Comparison of ENCODE assay signal across 33 cellular contexts in genomic region chr1:224304767-224305166, GRCh38.
"Had no signal": no experiment of that assay in that cellular context is flagged by ENCODE, and none has a peak within 500 bp of the region (broad histone marks: within the 10 kb centered on the region; RNA-seq: fewer than 3 reads in every experiment).

No MANE protein-coding gene starts in this region.

- H3K4me3 Mint-ChIP-seq: activated CD4-positive, alpha-beta memory T cell treated with anti-CD3 and anti-CD28 coated beads for 36 hours; activated CD4-positive, alpha-beta T cell treated with anti-CD3 and anti-CD28 coated beads for 36 hours; activated CD4-positive, alpha-beta T cell treated with anti-CD3 and anti-CD28 coated beads, Interleukin-2, amount 10 ng/mL, durations not matched to agents 24 days and 14 days; activated CD8-positive, alpha-beta memory T cell treated with anti-CD3 and anti-CD28 coated beads, Interleukin-2, amount 10 ng/mL, durations not matched to agents 7 days and 5 days; activated CD8-positive, alpha-beta T cell treated with anti-CD3 and anti-CD28 coated beads, Interleukin-2, amount 10 ng/mL, durations not matched to agents 7 days and 5 days; activated naive CD4-positive, alpha-beta T cell treated with anti-CD3 and anti-CD28 coated beads for 36 hours; activated naive CD4-positive, alpha-beta T cell treated with anti-CD3 and anti-CD28 coated beads, Interleukin-2, amount 50 U/mL, for 24 hours; activated naive CD8-positive, alpha-beta T cell treated with anti-CD3 and anti-CD28 coated beads for 36 hours; activated naive CD8-positive, alpha-beta T cell treated with anti-CD3 and anti-CD28 coated beads, Interleukin-2, amount 50 U/mL, for 24 hours; activated T-helper 17 cell treated with anti-CD3 and anti-CD28 coated beads, Interleukin-2, amount 50 U/mL, for 72 hours; T-helper 17 cell; T-helper 2 cell treated with Interferon-gamma antibody and Interleukin-4, amounts not matched to agents 5 μg/mL and 100 μg/mL, for 36 hours had no signal

- DNase-seq: activated CD4-positive, alpha-beta memory T cell treated with anti-CD3 and anti-CD28 coated beads for 36 hours; activated CD4-positive, alpha-beta T cell treated with anti-CD3 and anti-CD28 coated beads for 36 hours; activated CD4-positive, alpha-beta T cell treated with anti-CD3 and anti-CD28 coated beads, Interleukin-2, amount 10 ng/mL, durations not matched to agents 24 days and 14 days; activated CD4-positive, CD25-positive, alpha-beta regulatory T cell; activated CD4-positive, CD25-positive, alpha-beta regulatory T cell treated with anti-CD3 and anti-CD28 coated beads, Interleukin-2, amount 50 U/mL, for 72 hours; activated CD8-positive, alpha-beta memory T cell treated with anti-CD3 and anti-CD28 coated beads, Interleukin-2, amount 10 ng/mL, durations not matched to agents 7 days and 5 days; activated CD8-positive, alpha-beta memory T cell treated with anti-CD3 and anti-CD28 coated beads, Interleukin-2, amount 50 U/mL, for 4 hours; activated CD8-positive, alpha-beta T cell treated with anti-CD3 and anti-CD28 coated beads, Interleukin-2, amount 10 ng/mL, durations not matched to agents 7 days and 5 days; activated effector memory CD4-positive, alpha-beta T cell treated with anti-CD3 and anti-CD28 coated beads, Interleukin-2, amount 50 U/mL, for 16 hours; activated naive CD4-positive, alpha-beta T cell treated with anti-CD3 and anti-CD28 coated beads for 36 hours; activated naive CD8-positive, alpha-beta T cell treated with anti-CD3 and anti-CD28 coated beads for 36 hours; activated naive CD8-positive, alpha-beta T cell treated with anti-CD3 and anti-CD28 coated beads, Interleukin-2, amount 50 U/mL, for 24 hours; activated T-cell treated with anti-CD3 and anti-CD28 coated beads, Interleukin-2, amount 50 U/mL, for 1 hour; adrenal gland; amygdala; aorta; body of pancreas; central memory CD4-positive, alpha-beta T cell; cerebellar nuclear complex; colonic mucosa; effector CD8-positive, alpha-beta T cell; esophagus squamous epithelium; foreskin melanocyte; head of caudate nucleus; T-helper 1 cell; T-helper 17 cell; T1000 had no signal

- H3K27me3 ChIP-seq: adrenal gland, body of pancreas, cardiac muscle cell, colonic mucosa, esophagus squamous epithelium, gastroesophageal sphincter had no signal

- H3K9me3 ChIP-seq: adrenal gland, body of pancreas, colonic mucosa, esophagus squamous epithelium, gastroesophageal sphincter had no signal

- H3K4me1 ChIP-seq: adrenal gland, body of pancreas, colonic mucosa, esophagus squamous epithelium, gastroesophageal sphincter had no signal

- ATAC-seq: activated CD4-positive, alpha-beta T cell treated with anti-CD3 and anti-CD28 coated beads for 36 hours; activated CD8-positive, alpha-beta memory T cell treated with anti-CD3 and anti-CD28 coated beads, Interleukin-2, amount 10 ng/mL, durations not matched to agents 7 days and 5 days; activated CD8-positive, alpha-beta T cell treated with anti-CD3 and anti-CD28 coated beads, Interleukin-2, amount 10 ng/mL, durations not matched to agents 7 days and 5 days; activated naive CD8-positive, alpha-beta T cell treated with anti-CD3 and anti-CD28 coated beads, Interleukin-2, amount 50 U/mL, for 24 hours; activated T-helper 17 cell treated with anti-CD3 and anti-CD28 coated beads, Interleukin-2, amount 50 U/mL, for 72 hours; body of pancreas; gastroesophageal sphincter; T-helper 17 cell had no signal

- H3K27me3 Mint-ChIP-seq: activated CD4-positive, alpha-beta memory T cell treated with anti-CD3 and anti-CD28 coated beads for 36 hours; activated CD4-positive, alpha-beta T cell treated with anti-CD3 and anti-CD28 coated beads for 36 hours; activated CD4-positive, alpha-beta T cell treated with anti-CD3 and anti-CD28 coated beads, Interleukin-2, amount 10 ng/mL, durations not matched to agents 24 days and 14 days; activated CD8-positive, alpha-beta memory T cell treated with anti-CD3 and anti-CD28 coated beads, Interleukin-2, amount 10 ng/mL, durations not matched to agents 7 days and 5 days; activated naive CD4-positive, alpha-beta T cell treated with anti-CD3 and anti-CD28 coated beads, Interleukin-2, amount 50 U/mL, for 24 hours; activated naive CD8-positive, alpha-beta T cell treated with anti-CD3 and anti-CD28 coated beads for 36 hours; activated naive CD8-positive, alpha-beta T cell treated with anti-CD3 and anti-CD28 coated beads, Interleukin-2, amount 50 U/mL, for 24 hours; activated T-helper 17 cell treated with anti-CD3 and anti-CD28 coated beads, Interleukin-2, amount 50 U/mL, for 72 hours; T-helper 17 cell had no signal

- H3K27ac Mint-ChIP-seq: activated CD4-positive, alpha-beta memory T cell treated with anti-CD3 and anti-CD28 coated beads for 36 hours; activated CD4-positive, alpha-beta T cell treated with anti-CD3 and anti-CD28 coated beads for 36 hours; activated CD4-positive, alpha-beta T cell treated with anti-CD3 and anti-CD28 coated beads, Interleukin-2, amount 10 ng/mL, durations not matched to agents 24 days and 14 days; activated CD8-positive, alpha-beta memory T cell treated with anti-CD3 and anti-CD28 coated beads, Interleukin-2, amount 10 ng/mL, durations not matched to agents 7 days and 5 days; activated CD8-positive, alpha-beta T cell treated with anti-CD3 and anti-CD28 coated beads, Interleukin-2, amount 10 ng/mL, durations not matched to agents 7 days and 5 days; activated naive CD4-positive, alpha-beta T cell treated with anti-CD3 and anti-CD28 coated beads for 36 hours; activated naive CD4-positive, alpha-beta T cell treated with anti-CD3 and anti-CD28 coated beads, Interleukin-2, amount 50 U/mL, for 24 hours; activated naive CD8-positive, alpha-beta T cell treated with anti-CD3 and anti-CD28 coated beads for 36 hours; activated naive CD8-positive, alpha-beta T cell treated with anti-CD3 and anti-CD28 coated beads, Interleukin-2, amount 50 U/mL, for 24 hours; activated T-helper 17 cell treated with anti-CD3 and anti-CD28 coated beads, Interleukin-2, amount 50 U/mL, for 72 hours; T-helper 2 cell treated with Interferon-gamma antibody and Interleukin-4, amounts not matched to agents 5 μg/mL and 100 μg/mL, for 36 hours had no signal

- H3K9me3 Mint-ChIP-seq: activated CD4-positive, alpha-beta memory T cell treated with anti-CD3 and anti-CD28 coated beads for 36 hours; activated CD4-positive, alpha-beta T cell treated with anti-CD3 and anti-CD28 coated beads, Interleukin-2, amount 10 ng/mL, durations not matched to agents 24 days and 14 days; activated naive CD4-positive, alpha-beta T cell treated with anti-CD3 and anti-CD28 coated beads for 36 hours; activated naive CD4-positive, alpha-beta T cell treated with anti-CD3 and anti-CD28 coated beads, Interleukin-2, amount 50 U/mL, for 24 hours; activated naive CD8-positive, alpha-beta T cell treated with anti-CD3 and anti-CD28 coated beads for 36 hours; activated naive CD8-positive, alpha-beta T cell treated with anti-CD3 and anti-CD28 coated beads, Interleukin-2, amount 50 U/mL, for 24 hours; activated T-helper 17 cell treated with anti-CD3 and anti-CD28 coated beads, Interleukin-2, amount 50 U/mL, for 72 hours; T-helper 2 cell treated with Interferon-gamma antibody and Interleukin-4, amounts not matched to agents 5 μg/mL and 100 μg/mL, for 36 hours had no signal

- H3K27ac ChIP-seq: adrenal gland, body of pancreas, cardiac muscle cell, colonic mucosa, epithelial cell of prostate, esophagus squamous epithelium, gastroesophageal sphincter had no signal

- H3K4me3 ChIP-seq: adrenal gland, body of pancreas, cardiac muscle cell, colonic mucosa, esophagus squamous epithelium, gastroesophageal sphincter had no signal

- H3K4me1 Mint-ChIP-seq: activated CD4-positive, alpha-beta T cell treated with anti-CD3 and anti-CD28 coated beads for 36 hours; activated CD4-positive, alpha-beta T cell treated with anti-CD3 and anti-CD28 coated beads, Interleukin-2, amount 10 ng/mL, durations not matched to agents 24 days and 14 days; activated CD8-positive, alpha-beta memory T cell treated with anti-CD3 and anti-CD28 coated beads, Interleukin-2, amount 10 ng/mL, durations not matched to agents 7 days and 5 days; activated naive CD4-positive, alpha-beta T cell treated with anti-CD3 and anti-CD28 coated beads, Interleukin-2, amount 50 U/mL, for 24 hours; activated naive CD8-positive, alpha-beta T cell treated with anti-CD3 and anti-CD28 coated beads for 36 hours; activated naive CD8-positive, alpha-beta T cell treated with anti-CD3 and anti-CD28 coated beads, Interleukin-2, amount 50 U/mL, for 24 hours; activated T-helper 17 cell treated with anti-CD3 and anti-CD28 coated beads, Interleukin-2, amount 50 U/mL, for 72 hours; T-helper 17 cell had no signal
